In the genomic region with DNA sequence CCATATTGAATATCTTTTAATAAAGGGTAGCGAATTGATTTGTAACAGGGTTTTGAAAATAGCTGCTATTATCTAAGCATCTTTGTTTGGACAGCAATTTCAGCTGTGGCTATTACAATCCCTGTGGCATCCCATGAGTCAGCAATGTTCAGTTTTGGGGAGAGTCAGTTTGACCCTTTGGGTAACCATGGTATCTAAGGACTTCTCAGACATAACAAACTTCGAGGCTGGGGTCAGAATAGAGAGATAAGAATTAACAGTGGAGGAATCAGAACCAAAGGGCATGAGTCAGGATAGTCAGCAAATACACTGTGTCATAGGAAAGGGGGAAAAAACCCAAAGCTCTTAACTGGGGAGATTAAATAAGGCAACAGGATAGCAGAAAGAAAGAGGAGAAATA, we compare ENCODE assay signal across 1 cellular context.
TF ChIP-seq lines count a peak whose summit lies in the region.

No MANE protein-coding gene starts in this region.

TF ChIP-seq in K562, 482 proteins besides CTCF, POLR2A, EP300 and RAD21 (continued from another document and continues in another):
- TF ChIP-seq, protein P1, sequence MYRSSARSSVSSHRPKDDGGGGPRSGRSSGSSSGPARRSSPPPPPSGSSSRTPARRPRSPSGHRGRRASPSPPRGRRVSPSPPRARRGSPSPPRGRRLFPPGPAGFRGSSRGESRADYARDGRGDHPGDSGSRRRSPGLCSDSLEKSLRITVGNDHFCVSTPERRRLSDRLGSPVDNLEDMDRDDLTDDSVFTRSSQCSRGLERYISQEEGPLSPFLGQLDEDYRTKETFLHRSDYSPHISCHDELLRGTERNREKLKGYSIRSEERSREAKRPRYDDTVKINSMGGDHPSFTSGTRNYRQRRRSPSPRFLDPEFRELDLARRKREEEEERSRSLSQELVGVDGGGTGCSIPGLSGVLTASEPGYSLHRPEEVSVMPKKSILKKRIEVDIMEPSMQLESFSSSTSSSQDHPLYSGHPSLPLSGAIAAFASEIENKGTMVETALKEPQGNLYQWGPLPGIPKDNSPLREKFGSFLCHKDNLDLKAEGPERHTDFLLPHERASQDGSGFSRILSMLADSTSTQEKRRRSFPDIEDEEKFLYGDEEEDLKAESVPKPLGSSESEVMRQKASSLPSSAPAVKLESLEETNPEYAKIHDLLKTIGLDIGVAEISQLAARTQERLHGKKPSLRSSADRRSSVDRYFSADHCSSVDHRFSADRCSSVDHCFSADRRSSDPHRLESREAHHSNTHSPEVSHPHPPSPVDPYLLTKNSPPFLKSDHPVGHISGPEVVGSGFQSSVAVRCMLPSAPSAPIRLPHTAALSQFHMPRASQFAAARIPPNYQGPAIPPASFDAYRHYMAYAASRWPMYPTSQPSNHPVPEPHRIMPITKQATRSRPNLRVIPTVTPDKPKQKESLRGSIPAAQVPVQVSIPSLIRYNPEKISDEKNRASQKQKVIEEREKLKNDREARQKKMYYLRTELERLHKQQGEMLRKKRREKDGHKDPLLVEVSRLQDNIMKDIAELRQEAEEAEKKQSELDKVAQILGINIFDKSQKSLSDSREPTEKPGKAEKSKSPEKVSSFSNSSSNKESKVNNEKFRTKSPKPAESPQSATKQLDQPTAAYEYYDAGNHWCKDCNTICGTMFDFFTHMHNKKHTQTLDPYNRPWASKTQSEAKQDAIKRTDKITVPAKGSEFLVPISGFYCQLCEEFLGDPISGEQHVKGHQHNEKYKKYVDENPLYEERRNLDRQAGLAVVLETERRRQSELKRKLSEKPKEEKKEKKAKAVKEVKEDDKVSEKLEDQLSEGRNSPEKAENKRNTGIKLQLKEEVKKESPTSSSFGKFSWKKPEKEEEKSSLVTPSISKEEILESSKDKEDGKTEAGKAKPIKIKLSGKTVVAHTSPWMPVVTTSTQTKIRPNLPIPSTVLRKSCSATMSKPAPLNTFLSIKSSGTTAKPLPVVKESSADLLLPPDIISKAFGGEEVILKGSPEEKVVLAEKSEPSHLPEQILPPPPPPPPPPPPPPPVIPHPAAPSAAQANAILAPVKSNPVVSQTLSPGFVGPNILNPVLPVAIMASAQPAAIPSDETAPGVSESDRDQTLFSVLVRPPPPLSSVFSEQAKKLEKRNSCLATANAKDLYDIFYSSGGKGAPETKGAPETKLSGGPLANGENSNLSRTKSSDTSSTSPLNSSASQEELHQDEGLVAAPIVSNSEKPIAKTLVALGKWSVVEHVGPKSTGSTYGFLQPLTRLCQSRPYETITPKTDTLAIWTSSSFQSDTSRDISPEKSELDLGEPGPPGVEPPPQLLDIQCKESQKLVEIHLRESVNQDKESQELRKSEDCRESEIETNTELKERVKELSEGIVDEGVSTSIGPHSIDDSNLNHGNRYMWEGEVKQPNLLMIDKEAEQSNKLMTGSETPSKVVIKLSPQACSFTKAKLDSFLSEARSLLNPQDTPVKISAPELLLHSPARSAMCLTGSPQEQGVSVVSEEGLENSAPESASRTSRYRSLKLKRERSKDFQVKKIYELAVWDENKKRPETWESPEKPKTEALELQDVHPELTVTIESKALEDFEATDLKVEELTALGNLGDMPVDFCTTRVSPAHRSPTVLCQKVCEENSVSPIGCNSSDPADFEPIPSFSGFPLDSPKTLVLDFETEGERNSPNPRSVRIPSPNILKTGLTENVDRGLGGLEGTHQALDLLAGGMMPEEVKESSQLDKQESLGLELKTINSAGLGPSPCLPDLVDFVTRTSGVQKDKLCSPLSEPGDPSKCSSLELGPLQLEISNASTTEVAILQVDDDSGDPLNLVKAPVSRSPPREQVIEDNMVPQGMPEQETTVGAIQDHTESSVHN (IDR thresholded peaks at IDR 0.05; ENCODE audit: borderline replicate concordance in 1 of 2, low read depth in 1 of 2) = peak in 1 of 2 experiments; percentile 45; a peak in 1 of 4 replicates
- TF ChIP-seq, protein P2, sequence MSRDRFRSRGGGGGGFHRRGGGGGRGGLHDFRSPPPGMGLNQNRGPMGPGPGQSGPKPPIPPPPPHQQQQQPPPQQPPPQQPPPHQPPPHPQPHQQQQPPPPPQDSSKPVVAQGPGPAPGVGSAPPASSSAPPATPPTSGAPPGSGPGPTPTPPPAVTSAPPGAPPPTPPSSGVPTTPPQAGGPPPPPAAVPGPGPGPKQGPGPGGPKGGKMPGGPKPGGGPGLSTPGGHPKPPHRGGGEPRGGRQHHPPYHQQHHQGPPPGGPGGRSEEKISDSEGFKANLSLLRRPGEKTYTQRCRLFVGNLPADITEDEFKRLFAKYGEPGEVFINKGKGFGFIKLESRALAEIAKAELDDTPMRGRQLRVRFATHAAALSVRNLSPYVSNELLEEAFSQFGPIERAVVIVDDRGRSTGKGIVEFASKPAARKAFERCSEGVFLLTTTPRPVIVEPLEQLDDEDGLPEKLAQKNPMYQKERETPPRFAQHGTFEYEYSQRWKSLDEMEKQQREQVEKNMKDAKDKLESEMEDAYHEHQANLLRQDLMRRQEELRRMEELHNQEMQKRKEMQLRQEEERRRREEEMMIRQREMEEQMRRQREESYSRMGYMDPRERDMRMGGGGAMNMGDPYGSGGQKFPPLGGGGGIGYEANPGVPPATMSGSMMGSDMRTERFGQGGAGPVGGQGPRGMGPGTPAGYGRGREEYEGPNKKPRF (IDR thresholded peaks at IDR 0.05; ENCODE audit: low read depth, low read length) = no peak
- no peak for TF ChIP-seq PURB (CRISPR knock-in tag; IDR thresholded peaks at IDR 0.05; ENCODE audit: low read depth)
- peak; percentile 68; the same call in 1 of the 2 replicates for TF ChIP-seq CTBP1 (IDR thresholded peaks at IDR 0.05; ENCODE audit: borderline replicate concordance)
- TF ChIP-seq NR2C2 (CRISPR knock-in tag; IDR thresholded peaks at IDR 0.05) = no peak
- peak; percentile 85 for TF ChIP-seq NR2C2 (tag; IDR thresholded peaks at IDR 0.05)
- TF ChIP-seq JUND (IDR thresholded peaks at IDR 0.05; ENCODE audit: borderline replicate concordance, low read depth, low read length) = peak; percentile 54; the same call in 1 of the 2 replicates
- TF ChIP-seq JUND (tag; IDR thresholded peaks at IDR 0.05; ENCODE audit: borderline replicate concordance, low read depth, low read length) = no peak; the same call in 2 of the 3 replicates
- no peak for TF ChIP-seq SREBF1 (IDR thresholded peaks at IDR 0.05; ENCODE audit: borderline replicate concordance, low read depth, low read length)
- TF ChIP-seq ARID2 (IDR thresholded peaks at IDR 0.05) = no peak
- 0 out of 2 replicates have a peak, but pooled peaks have one; percentile 27 for TF ChIP-seq SMARCC2 (IDR thresholded peaks at IDR 0.05; ENCODE audit: low read depth)
- TF ChIP-seq TRIM24 (IDR thresholded peaks at IDR 0.05) = 0 out of 4 replicates have a peak, but pooled peaks of 1 of the 2 experiments have one; percentile 13
- no peak for TF ChIP-seq ZNF324 (CRISPR knock-in tag; IDR thresholded peaks at IDR 0.05)
- TF ChIP-seq ZBTB43 (CRISPR knock-in tag; IDR thresholded peaks at IDR 0.05) = no peak
- TF ChIP-seq ZHX1 (conservative IDR thresholded peaks at IDR 0.05; ENCODE audit: low read length) = no peak
- peak; percentile 72 to 75; a peak in 3 of 4 replicates for TF ChIP-seq KDM1A (IDR thresholded peaks at IDR 0.05)
- TF ChIP-seq HDAC1 (IDR thresholded peaks at IDR 0.05) = peak in 1 of 2 experiments; percentile 42; a peak in 1 of 4 replicates
- TF ChIP-seq TAF15 (IDR thresholded peaks at IDR 0.05; ENCODE audit: low read depth, low read length) = no peak
- peak; percentile 91 for TF ChIP-seq SMAD4 (CRISPR knock-in tag; conservative IDR thresholded peaks at IDR 0.05)
- peak; percentile 91 for TF ChIP-seq MAFF (IDR thresholded peaks at IDR 0.05; ENCODE audit: low read length)
- TF ChIP-seq ZNF551 (CRISPR knock-in tag; IDR thresholded peaks at IDR 0.05) = no peak
- TF ChIP-seq BACH1 (tag; IDR thresholded peaks at IDR 0.05) = peak; percentile 93
- TF ChIP-seq TBL1XR1 (IDR thresholded peaks at IDR 0.05; ENCODE audit: low read length in 2 of 2) = peak in 1 of 2 experiments; percentile 69; a peak in 1 of 4 replicates
- peak; percentile 95 for TF ChIP-seq FOSL1 (tag; conservative IDR thresholded peaks at IDR 0.05)
- peak; percentile 94 for TF ChIP-seq C11orf30 (IDR thresholded peaks at IDR 0.05; ENCODE audit: low read depth)
- TF ChIP-seq SMARCA4 (IDR thresholded peaks at IDR 0.05) = peak; percentile 65; the same call in 1 of the 2 replicates
- TF ChIP-seq HDAC3 (IDR thresholded peaks at IDR 0.05; ENCODE audit: borderline replicate concordance, partially characterized antibody) = peak; percentile 71
- TF ChIP-seq DPF2 (IDR thresholded peaks at IDR 0.05) = peak; percentile 69
- no peak for TF ChIP-seq HDAC8 (tag; IDR thresholded peaks at IDR 0.05)
- peak; percentile 31; the same call in 1 of the 2 replicates for TF ChIP-seq ATF7 (IDR thresholded peaks at IDR 0.05)
- peak; percentile 87 for TF ChIP-seq NCOR1 (IDR thresholded peaks at IDR 0.05)
- no peak for TF ChIP-seq STAT6 (CRISPR knock-in tag; IDR thresholded peaks at IDR 0.05)
- peak; percentile 32; the same call in 1 of the 2 replicates for TF ChIP-seq ESRRA (IDR thresholded peaks at IDR 0.05; ENCODE audit: borderline replicate concordance, low read depth)
- TF ChIP-seq POLR2B (IDR thresholded peaks at IDR 0.05; ENCODE audit: low read depth, partially characterized antibody) = no peak
- TF ChIP-seq TAF1 (IDR thresholded peaks at IDR 0.05; ENCODE audit: control insufficient read depth, extremely low read depth, insufficient read depth, low read length, severe bottlenecking) = no peak
- TF ChIP-seq BCLAF1 (IDR thresholded peaks at IDR 0.05; ENCODE audit: borderline replicate concordance in 1 of 2, control insufficient read depth in 1 of 2, low read depth in 2 of 2, low read length in 1 of 2) = no peak
- TF ChIP-seq FOXA3 (CRISPR knock-in tag; conservative IDR thresholded peaks at IDR 0.05 in 1 of 2, IDR thresholded peaks at IDR 0.05 in 1 of 2) = peak in 1 of 2 experiments; percentile 42; a peak in 2 of 4 replicates
- TF ChIP-seq ARID1B (IDR thresholded peaks at IDR 0.05) = peak; percentile 70
